Comparison of ENCODE assay signal across 23 cellular contexts in the genomic region with DNA sequence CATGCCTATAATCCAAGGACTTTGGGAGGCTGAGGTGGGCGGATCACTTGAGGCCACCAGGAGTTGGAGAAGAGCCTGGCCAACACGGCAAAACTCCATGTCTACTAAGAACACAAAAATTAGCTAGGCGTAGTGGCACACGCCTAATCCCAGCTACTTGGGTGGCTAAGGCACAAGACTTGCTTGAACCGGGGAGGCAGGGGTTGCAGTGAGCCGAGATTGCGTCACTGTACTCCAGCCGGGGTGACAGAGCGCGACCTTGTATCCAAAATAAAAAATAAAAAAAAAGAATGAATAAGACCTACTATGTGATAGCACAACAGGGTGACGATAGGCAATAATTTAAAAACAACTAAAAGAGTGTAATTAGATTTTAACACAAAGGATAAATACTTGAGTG. TPM values are rescaled to one million over a fixed set of nuclear protein-coding genes. Genes with fewer than 3 reads are reported as not detected.
DNase-seq lines count a peak whose midpoint lies in the region; ATAC-seq and TF ChIP-seq lines count a peak whose summit lies in the region.
"Had no signal": no experiment of that assay in that cellular context is flagged by ENCODE, and none has a peak within 500 bp of the region (broad histone marks: within the 10 kb centered on the region; RNA-seq: fewer than 3 reads in every experiment).

No MANE protein-coding gene starts in this region.

- peak overlapping the region in 4 of 7 donors; percentile 6 to 41 (median 30) for H3K27ac Mint-ChIP-seq in CD14-positive monocyte
- H3K27ac Mint-ChIP-seq in CD4-positive, CD25-positive, alpha-beta regulatory T cell, result peak overlapping the region in 1 of 3 donors; percentile 64
- H3K27ac Mint-ChIP-seq in central memory CD8-positive, alpha-beta T cell (ENCODE audit: low read depth), result peak overlapping the region; percentile 100

- DNase-seq in CD14-positive monocyte (ENCODE audit: low spot score) (no peak), NB4 (ENCODE audit: low read depth) (peak; percentile 9), GOT3 (lab: John Stamatoyannopoulos, UW) (no peak), mesenteric fat pad (ENCODE audit: low spot score) (no peak), stomach (no peak)
- no peak for DNase-seq in CD4-positive, CD25-positive, alpha-beta regulatory T cell
- no peak for DNase-seq in central memory CD8-positive, alpha-beta T cell (ENCODE audit: low spot score in 2 of 2)
- DNase-seq: C1 segment of cervical spinal cord; CD8-positive, alpha-beta memory T cell; DMS 273 treated with DMSO at 0.1 percent for 48 hours; DMS79; GF-D8; KG1; NCI-H1092 treated with DMSO at 0.1 percent for 48 hours; NCI-H1436; NCI-H187 treated with DMSO at 0.1 percent for 48 hours; NCI-H2171 treated with DMSO at 0.1 percent for 48 hours; NCI-H345; NCI-H524; NCI-H748 treated with DMSO at 0.1 percent for 48 hours; SIG-M5; SK-N-SH; SW 1271 had no signal

- H3K4me3 ChIP-seq in CD4-positive, CD25-positive, alpha-beta regulatory T cell (ENCODE audit: low read depth, low read length), result peak overlapping the region; percentile 99
- H3K4me3 ChIP-seq in NB4 (ENCODE audit: low read depth, low read length) (no peak overlapping the region), stomach (no peak overlapping the region)

- no peak for TF ChIP-seq POLR2A in NB4 (IDR thresholded peaks at IDR 0.05; ENCODE audit: extremely low read depth, insufficient read length)
- TF ChIP-seq POLR2A in stomach (IDR thresholded peaks at IDR 0.05), result no peak

- intact Hi-C loops in CD14-positive monocyte (cut with micrococcal nuclease) (loop anchor here (10.0 kb wide), 2 partner anchors 130 to 560 kb away; partner anchors contain the start of genes ATR (in 2 of the 2) and U2SURP (in 1 of the 2)), stomach (cut with DNase I; ENCODE audit: low total_unique reads) (no loop called here)

- peaks cover 34% of the 10 kb centered on the region for H3K4me1 Mint-ChIP-seq in CD14-positive monocyte
- H3K4me1 Mint-ChIP-seq in CD4-positive, CD25-positive, alpha-beta regulatory T cell, result peaks cover 43 to 83% (median 63%) of the 10 kb centered on the region in 4 donors
- H3K4me1 Mint-ChIP-seq in central memory CD8-positive, alpha-beta T cell, result peaks cover 79% of the 10 kb centered on the region

- peak overlapping the region; percentile 2 for H3K27ac ChIP-seq in CD4-positive, CD25-positive, alpha-beta regulatory T cell (ENCODE audit: insufficient read depth, low read length, poor library complexity, severe bottlenecking)
- H3K27ac ChIP-seq in stomach, result no peak overlapping the region

- no peak for ATAC-seq in CD4-positive, CD25-positive, alpha-beta regulatory T cell (ENCODE audit: low read depth in 2 of 2)
- no peak for ATAC-seq in central memory CD8-positive, alpha-beta T cell (replicated peaks; ENCODE audit: extremely low read depth, poor library complexity, severe bottlenecking)

- 92 to 96% (median 96%) methylated on average over 11 of the region's 11 CpGs for WGBS in stomach, 5 donors

- peaks cover 8 to 19% of the 10 kb centered on the region in 2 donors for H3K36me3 Mint-ChIP-seq in CD14-positive monocyte
- peaks cover 8% of the 10 kb centered on the region for H3K36me3 Mint-ChIP-seq in CD4-positive, CD25-positive, alpha-beta regulatory T cell
- H3K36me3 Mint-ChIP-seq in central memory CD8-positive, alpha-beta T cell (ENCODE audit: insufficient read depth), result peaks cover 16% of the 10 kb centered on the region

- no peaks in the 10 kb centered on the region for H3K27me3 ChIP-seq in CD4-positive, CD25-positive, alpha-beta regulatory T cell (ENCODE audit: control insufficient read depth, insufficient read depth, low read length)
- no peaks in the 10 kb centered on the region for H3K27me3 ChIP-seq in stomach

- TF ChIP-seq EP300 in stomach (IDR thresholded peaks at IDR 0.05), result no peak

- H3K36me3 ChIP-seq in CD4-positive, CD25-positive, alpha-beta regulatory T cell (ENCODE audit: control insufficient read depth, insufficient read depth, low read length), result no peaks in the 10 kb centered on the region
- no peaks in the 10 kb centered on the region for H3K36me3 ChIP-seq in stomach

- H3K27me3 Mint-ChIP-seq in CD14-positive monocyte (ENCODE audit: low read depth in 3 of 3), result no peaks in the 10 kb centered on the region
- H3K27me3 Mint-ChIP-seq in CD4-positive, CD25-positive, alpha-beta regulatory T cell, result no peaks in the 10 kb centered on the region
- H3K27me3 Mint-ChIP-seq in central memory CD8-positive, alpha-beta T cell, result no peaks in the 10 kb centered on the region
- H3K27me3 Mint-ChIP-seq: CD8-positive, alpha-beta memory T cell had no signal

- no peak overlapping the region for H3K4me3 Mint-ChIP-seq in CD14-positive monocyte
- peak overlapping the region in 3 of 4 donors; percentile 42 to 82 (median 76) for H3K4me3 Mint-ChIP-seq in CD4-positive, CD25-positive, alpha-beta regulatory T cell
- no peak overlapping the region for H3K4me3 Mint-ChIP-seq in central memory CD8-positive, alpha-beta T cell

- H3K9me3 ChIP-seq in CD4-positive, CD25-positive, alpha-beta regulatory T cell (ENCODE audit: control insufficient read depth in 2 of 2, low read length in 2 of 2), result no peaks in the 10 kb centered on the region
- H3K9me3 ChIP-seq in stomach, result no peaks in the 10 kb centered on the region
- H3K9me3 ChIP-seq: SK-N-SH had no signal

- TF ChIP-seq CTCF in CD14-positive monocyte (IDR thresholded peaks at IDR 0.05), result no peak
- TF ChIP-seq CTCF in NB4 (IDR thresholded peaks at IDR 0.05; ENCODE audit: low read depth, low read length), result no peak
- no peak for TF ChIP-seq CTCF in stomach (IDR thresholded peaks at IDR 0.05)

- peaks cover 0 to 13% (median 7%) of the 10 kb centered on the region in 7 donors for H3K9me3 Mint-ChIP-seq in CD14-positive monocyte
- no peaks in the 10 kb centered on the region for H3K9me3 Mint-ChIP-seq in CD4-positive, CD25-positive, alpha-beta regulatory T cell
- H3K9me3 Mint-ChIP-seq in central memory CD8-positive, alpha-beta T cell, result no peaks in the 10 kb centered on the region
- H3K9me3 Mint-ChIP-seq: CD8-positive, alpha-beta memory T cell had no signal

- peaks cover 42% of the 10 kb centered on the region for H3K4me1 ChIP-seq in CD4-positive, CD25-positive, alpha-beta regulatory T cell (ENCODE audit: control insufficient read depth, insufficient read depth, low read length, poor library complexity, severe bottlenecking)
- H3K4me1 ChIP-seq in stomach, result peaks cover 16 to 76% (median 49%) of the 10 kb centered on the region in 4 donors

RNA-seq across cellular contexts. Expression of gene XRN1, which starts 3.5 kb away (rescaled TPM):
- 10 to 100 TPM; 24.3 to 47.9 TPM for polyA plus RNA-seq in CD14-positive monocyte
- 121 TPM for total RNA-seq in CD4-positive, CD25-positive, alpha-beta regulatory T cell
- 10 to 100 TPM; 53.5 to 99.1 (median 79.8) TPM for polyA plus RNA-seq in CD4-positive, CD25-positive, alpha-beta regulatory T cell
- total RNA-seq in mesenteric fat pad, result 33.0 TPM
- 100 to 1,000 TPM in 1 of 5 donors, 10 to 100 TPM in 4; 23.8 to 122 (median 29.2) TPM for total RNA-seq in stomach
- 1 to 10 TPM; 2.3 to 4.6 (median 3.0) TPM for polyA plus RNA-seq in stomach

Comparison
In these comparisons a context has a peak if more than half of its experiments do, and no peak if none do; other contexts are left out.
1. H3K4me3 Mint-ChIP-seq: peak in CD4-positive, CD25-positive, alpha-beta regulatory T cell (3 of 4); none in CD14-positive monocyte (0 of 2) and central memory CD8-positive, alpha-beta T cell (single experiment).